Comparison of ENCODE assay signal across 8 cellular contexts in genomic region chr14:99687284-99688209, GRCh38. TPM values are rescaled to one million over a fixed set of nuclear protein-coding genes. Genes with fewer than 3 reads are reported as not detected.
A peak's percentile ranks its signal among the peaks of the same experiment; 100 is the strongest.
DNase-seq lines count a peak whose midpoint lies in the region; ATAC-seq, FAIRE-seq and TF ChIP-seq lines count a peak whose summit lies in the region.

No MANE protein-coding gene starts in this region.

- CTCF ChIA-PET in activated CD8-positive, alpha-beta T cell treated with anti-CD3 and anti-CD28 coated beads for 36 hours (lab: Charles Lee) = interaction anchor here (0.8 to 2.2 kb wide), 17 partner anchors 7 to 202 kb away, joined by 3 to 9 read pairs (median 4); no protein-coding TSS in a partner anchor

- no peak overlapping the region for H3K4me3 ChIP-seq in transverse colon

- H3K4me1 ChIP-seq in transverse colon = peaks cover 11 to 16% (median 15%) of the 10 kb centered on the region in 4 donors

- in situ Hi-C loops in transverse colon (cut with MboI; ENCODE audit: low pct_ligation_motif_present in 1 of 4, low pct_unique_long_range_greater_than_20kb in 1 of 4, low sequenced_read_pairs in 3 of 4) = no loop called here

- TF ChIP-seq EP300 in transverse colon (IDR thresholded peaks at IDR 0.05; ENCODE audit: low read depth) = no peak

- no peak overlapping the region for H3K4me3 Mint-ChIP-seq in activated naive CD8-positive, alpha-beta T cell treated with anti-CD3 and anti-CD28 coated beads for 36 hours
- H3K4me3 Mint-ChIP-seq in activated naive CD8-positive, alpha-beta T cell treated with anti-CD3 and anti-CD28 coated beads, Interleukin-2, amount 50 U/mL, for 24 hours = no peak overlapping the region
- H3K4me3 Mint-ChIP-seq in activated CD8-positive, alpha-beta T cell treated with anti-CD3 and anti-CD28 coated beads for 36 hours = no peak overlapping the region

- H3K36me3 ChIP-seq in transverse colon = no peaks in the 10 kb centered on the region

- H3K27me3 ChIP-seq in transverse colon = peaks cover 36% of the 10 kb centered on the region

- DNase-seq in activated naive CD8-positive, alpha-beta T cell treated with anti-CD3 and anti-CD28 coated beads for 36 hours = peak; percentile 21
- no peak for DNase-seq in activated naive CD8-positive, alpha-beta T cell treated with anti-CD3 and anti-CD28 coated beads, Interleukin-2, amount 50 U/mL, for 24 hours
- peak; percentile 39 for DNase-seq in activated CD8-positive, alpha-beta T cell treated with anti-CD3 and anti-CD28 coated beads for 36 hours
- DNase-seq in iPS-NIHi11 (ENCODE audit: low spot score) = peak; percentile 71
- no peak for DNase-seq in transverse colon
- no peak for DNase-seq in H54 (ENCODE audit: insufficient read length, low spot score)
- no peak for DNase-seq in NCI-H2107 (lab: John Stamatoyannopoulos, UW)

- no peak overlapping the region for H3K27ac ChIP-seq in transverse colon

- peaks cover 40% of the 10 kb centered on the region for H3K27me3 Mint-ChIP-seq in activated naive CD8-positive, alpha-beta T cell treated with anti-CD3 and anti-CD28 coated beads for 36 hours
- H3K27me3 Mint-ChIP-seq in activated naive CD8-positive, alpha-beta T cell treated with anti-CD3 and anti-CD28 coated beads, Interleukin-2, amount 50 U/mL, for 24 hours = peaks cover 26% of the 10 kb centered on the region
- peaks cover 36% of the 10 kb centered on the region for H3K27me3 Mint-ChIP-seq in activated CD8-positive, alpha-beta T cell treated with anti-CD3 and anti-CD28 coated beads for 36 hours

- peak; percentile 93 for TF ChIP-seq CTCF in activated CD8-positive, alpha-beta T cell treated with anti-CD3 and anti-CD28 coated beads for 36 hours (IDR thresholded peaks at IDR 0.05)
- TF ChIP-seq CTCF in transverse colon (IDR thresholded peaks at IDR 0.05) = peak; percentile 48 to 69 (median 59)

- no peak for ATAC-seq in activated naive CD8-positive, alpha-beta T cell treated with anti-CD3 and anti-CD28 coated beads, Interleukin-2, amount 50 U/mL, for 24 hours
- ATAC-seq in activated CD8-positive, alpha-beta T cell treated with anti-CD3 and anti-CD28 coated beads for 36 hours = no peak
- ATAC-seq in GM21723 (IDR thresholded peaks at IDR 0.05; ENCODE audit: unreplicated experiment) = no peak

- intact Hi-C loops in activated CD8-positive, alpha-beta T cell treated with anti-CD3 and anti-CD28 coated beads for 36 hours (cut with micrococcal nuclease) = no loop called here
- intact Hi-C loops in transverse colon (cut with DNase I; ENCODE audit: low total_unique reads) = no loop called here

- H3K9me3 ChIP-seq in transverse colon = no peaks in the 10 kb centered on the region

- POLR2A ChIA-PET in activated CD8-positive, alpha-beta T cell treated with anti-CD3 and anti-CD28 coated beads for 36 hours (lab: Charles Lee) = no interaction called here

- H3K4me1 Mint-ChIP-seq in activated naive CD8-positive, alpha-beta T cell treated with anti-CD3 and anti-CD28 coated beads for 36 hours = peaks cover 1% of the 10 kb centered on the region
- peaks cover 5% of the 10 kb centered on the region for H3K4me1 Mint-ChIP-seq in activated naive CD8-positive, alpha-beta T cell treated with anti-CD3 and anti-CD28 coated beads, Interleukin-2, amount 50 U/mL, for 24 hours
- H3K4me1 Mint-ChIP-seq in activated CD8-positive, alpha-beta T cell treated with anti-CD3 and anti-CD28 coated beads for 36 hours (ENCODE audit: low read depth) = peaks cover 12% of the 10 kb centered on the region

- H3K9me3 Mint-ChIP-seq in activated naive CD8-positive, alpha-beta T cell treated with anti-CD3 and anti-CD28 coated beads for 36 hours = no peaks in the 10 kb centered on the region
- no peaks in the 10 kb centered on the region for H3K9me3 Mint-ChIP-seq in activated naive CD8-positive, alpha-beta T cell treated with anti-CD3 and anti-CD28 coated beads, Interleukin-2, amount 50 U/mL, for 24 hours
- H3K9me3 Mint-ChIP-seq in activated CD8-positive, alpha-beta T cell treated with anti-CD3 and anti-CD28 coated beads for 36 hours = no peaks in the 10 kb centered on the region

- TF ChIP-seq POLR2A in transverse colon (IDR thresholded peaks at IDR 0.05) = no peak
- no peak for TF ChIP-seq POLR2A in H54 (IDR thresholded peaks at IDR 0.05; ENCODE audit: low read depth, low read length)

- H3K27ac Mint-ChIP-seq in activated naive CD8-positive, alpha-beta T cell treated with anti-CD3 and anti-CD28 coated beads for 36 hours = no peak overlapping the region
- no peak overlapping the region for H3K27ac Mint-ChIP-seq in activated naive CD8-positive, alpha-beta T cell treated with anti-CD3 and anti-CD28 coated beads, Interleukin-2, amount 50 U/mL, for 24 hours
- no peak overlapping the region for H3K27ac Mint-ChIP-seq in activated CD8-positive, alpha-beta T cell treated with anti-CD3 and anti-CD28 coated beads for 36 hours

- 60% methylated on average over 12 of the region's 12 CpGs; no CpG with 5 or more reads in 1 of the 2 donors for WGBS in transverse colon (ENCODE audit: low coverage in 1 of 2), 2 donors

- FAIRE-seq in H54 (lab: Jason Lieb, UNC) = no peak

- no peaks in the 10 kb centered on the region for H3K36me3 Mint-ChIP-seq in activated naive CD8-positive, alpha-beta T cell treated with anti-CD3 and anti-CD28 coated beads for 36 hours
- no peaks in the 10 kb centered on the region for H3K36me3 Mint-ChIP-seq in activated naive CD8-positive, alpha-beta T cell treated with anti-CD3 and anti-CD28 coated beads, Interleukin-2, amount 50 U/mL, for 24 hours (ENCODE audit: low read depth)
- no peaks in the 10 kb centered on the region for H3K36me3 Mint-ChIP-seq in activated CD8-positive, alpha-beta T cell treated with anti-CD3 and anti-CD28 coated beads for 36 hours (ENCODE audit: low read depth)

RNA-seq across cellular contexts. Expression of gene CYP46A1, which starts 3.4 kb away (rescaled TPM):
- total RNA-seq in activated naive CD8-positive, alpha-beta T cell treated with anti-CD3 and anti-CD28 coated beads for 36 hours = under 1 TPM; 0.16 to 0.18 TPM
- under 1 TPM; 0.16 to 0.20 TPM for total RNA-seq in activated CD8-positive, alpha-beta T cell treated with anti-CD3 and anti-CD28 coated beads for 36 hours
- under 1 TPM; 0.27 to 0.75 (median 0.52) TPM for total RNA-seq in transverse colon

RNA-seq across cellular contexts. Expression of gene HHIPL1, which starts 42.6 kb away (rescaled TPM):
- under 1 TPM in 1 of 2 experiments, not detected in 1; 0.02 TPM for total RNA-seq in activated naive CD8-positive, alpha-beta T cell treated with anti-CD3 and anti-CD28 coated beads for 36 hours
- under 1 TPM; 0.05 to 0.07 TPM for total RNA-seq in activated CD8-positive, alpha-beta T cell treated with anti-CD3 and anti-CD28 coated beads for 36 hours
- total RNA-seq in transverse colon = 10 to 100 TPM in 1 of 4 donors, under 1 TPM in 3; 0.40 to 31.0 (median 0.87) TPM

Comparison
In these comparisons a context has a peak if more than half of its experiments do, and no peak if none do; other contexts are left out.
1. DNase-seq: peak in activated naive CD8-positive, alpha-beta T cell treated with anti-CD3 and anti-CD28 coated beads for 36 hours (single experiment), activated CD8-positive, alpha-beta T cell treated with anti-CD3 and anti-CD28 coated beads for 36 hours (single experiment) and iPS-NIHi11 (single experiment); none in activated naive CD8-positive, alpha-beta T cell treated with anti-CD3 and anti-CD28 coated beads, Interleukin-2, amount 50 U/mL, for 24 hours (single experiment), transverse colon (single experiment), H54 (single experiment) and NCI-H2107 (single experiment).